In the genomic region with DNA sequence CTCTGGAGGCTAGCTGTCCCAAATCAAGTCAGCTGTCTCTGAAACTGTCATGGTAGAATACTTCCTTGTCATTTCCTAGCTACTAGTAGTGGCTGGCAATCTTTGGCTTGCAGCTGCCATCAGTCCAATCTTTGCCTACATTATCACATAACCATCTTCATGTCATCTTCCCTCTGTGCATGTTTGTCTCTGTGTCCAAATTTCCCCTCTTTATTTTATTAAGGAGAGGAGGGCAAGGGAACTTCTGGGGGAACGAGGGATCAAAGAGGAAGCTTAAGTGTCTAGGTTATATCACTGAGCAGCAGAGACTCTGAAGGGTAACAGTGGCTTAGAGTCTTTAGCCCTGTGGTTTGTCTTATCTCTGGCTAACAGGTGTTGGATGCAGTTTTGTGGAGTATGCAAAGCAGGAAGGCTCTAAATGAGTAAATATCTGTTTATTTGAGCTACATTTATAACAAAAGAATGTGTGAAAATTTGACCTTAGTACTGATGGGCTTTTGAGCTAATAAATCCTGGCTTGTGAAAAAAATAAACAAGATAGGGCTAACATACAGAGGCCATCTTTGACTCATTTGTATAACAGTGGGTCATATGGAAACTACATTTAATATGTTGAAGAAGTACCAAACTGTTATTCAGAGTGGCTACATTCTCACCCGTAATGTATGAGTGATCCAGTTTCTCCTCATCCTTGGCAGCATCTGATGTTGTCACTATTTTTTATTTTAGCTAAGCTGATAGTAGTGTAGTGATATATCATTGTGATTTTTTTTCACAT, we compare ENCODE assay signal across 1 cellular context.
TF ChIP-seq lines count a peak whose summit lies in the region.

No MANE protein-coding gene starts in this region.

TF ChIP-seq in K562, 482 proteins besides CTCF, POLR2A, EP300 and RAD21 (continued from another document and continues in another):
- TF ChIP-seq, protein P1, sequence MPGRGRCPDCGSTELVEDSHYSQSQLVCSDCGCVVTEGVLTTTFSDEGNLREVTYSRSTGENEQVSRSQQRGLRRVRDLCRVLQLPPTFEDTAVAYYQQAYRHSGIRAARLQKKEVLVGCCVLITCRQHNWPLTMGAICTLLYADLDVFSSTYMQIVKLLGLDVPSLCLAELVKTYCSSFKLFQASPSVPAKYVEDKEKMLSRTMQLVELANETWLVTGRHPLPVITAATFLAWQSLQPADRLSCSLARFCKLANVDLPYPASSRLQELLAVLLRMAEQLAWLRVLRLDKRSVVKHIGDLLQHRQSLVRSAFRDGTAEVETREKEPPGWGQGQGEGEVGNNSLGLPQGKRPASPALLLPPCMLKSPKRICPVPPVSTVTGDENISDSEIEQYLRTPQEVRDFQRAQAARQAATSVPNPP (IDR thresholded peaks at IDR 0.05; ENCODE audit: borderline replicate concordance, insufficient read depth, insufficient read length): no peak
- TF ChIP-seq OTX1 (CRISPR knock-in tag; IDR thresholded peaks at IDR 0.05) (no peak), NEUROD1 (IDR thresholded peaks at IDR 0.05; ENCODE audit: borderline replicate concordance, low read depth, low read length, partially characterized antibody) (peak; percentile 35), SMARCC2 (IDR thresholded peaks at IDR 0.05; ENCODE audit: low read depth) (peak; percentile 94), CGGBP1 (CRISPR knock-in tag; IDR thresholded peaks at IDR 0.05) (no peak), ZKSCAN1 (IDR thresholded peaks at IDR 0.05; ENCODE audit: low read depth, low read length) (no peak), ESRRA (IDR thresholded peaks at IDR 0.05; ENCODE audit: borderline replicate concordance, low read depth) (peak; percentile 91; the same call in 1 of the 2 replicates), SMAD2 (IDR thresholded peaks at IDR 0.05; ENCODE audit: low read depth, low read length) (no peak), FIP1L1 (IDR thresholded peaks at IDR 0.05; ENCODE audit: low read depth, low read length, poor library complexity, severe bottlenecking) (no peak), MTA1 (IDR thresholded peaks at IDR 0.05; ENCODE audit: borderline replicate concordance) (peak; percentile 61; the same call in 1 of the 2 replicates), ZNF586 (CRISPR knock-in tag; conservative IDR thresholded peaks at IDR 0.05) (no peak), ZNF780A (CRISPR knock-in tag; IDR thresholded peaks at IDR 0.05) (no peak), NCOA6 (IDR thresholded peaks at IDR 0.05) (no peak), HMG20A (CRISPR knock-in tag; conservative IDR thresholded peaks at IDR 0.05) (no peak), CEBPZ (IDR thresholded peaks at IDR 0.05; ENCODE audit: borderline replicate concordance, low read depth, low read length) (no peak), IFI16 (CRISPR knock-in tag; IDR thresholded peaks at IDR 0.05) (no peak), CCAR2 (IDR thresholded peaks at IDR 0.05; ENCODE audit: low read depth, low read length) (no peak), PML (IDR thresholded peaks at IDR 0.05; ENCODE audit: low read length) (peak; percentile 94), ETV1 (tag; conservative IDR thresholded peaks at IDR 0.05; ENCODE audit: low read depth) (peak; percentile 49), TAF9B (IDR thresholded peaks at IDR 0.05; ENCODE audit: partially characterized antibody) (no peak), MECOM (CRISPR knock-in tag; IDR thresholded peaks at IDR 0.05) (peak; percentile 57; the same call in 1 of the 2 replicates), CHD4 (IDR thresholded peaks at IDR 0.05; ENCODE audit: insufficient read depth, insufficient replicate concordance, low read depth, low read length, poor library complexity, severe bottlenecking) (no peak), KHSRP (IDR thresholded peaks at IDR 0.05) (peak; percentile 64), HMGN3 (IDR thresholded peaks at IDR 0.05; ENCODE audit: borderline replicate concordance, extremely low read depth, insufficient read length, low read depth, low read length) (peak; percentile 76), CHD2 (IDR thresholded peaks at IDR 0.05; ENCODE audit: low read depth, low read length) (no peak), MTA2 (IDR thresholded peaks at IDR 0.05; ENCODE audit: low read depth) (peak; percentile 95), FOXK2 (conservative IDR thresholded peaks at IDR 0.05 in 1 of 2, IDR thresholded peaks at IDR 0.05 in 1 of 2; ENCODE audit: low read depth in 2 of 2) (0 out of 4 replicates have a peak, but pooled peaks of 1 of the 2 experiments have one; percentile 40), FOXM1 (IDR thresholded peaks at IDR 0.05; ENCODE audit: low read depth) (peak; percentile 87), FOXM1 (CRISPR knock-in tag; IDR thresholded peaks at IDR 0.05; ENCODE audit: low read depth) (no peak), SIN3A (IDR thresholded peaks at IDR 0.05; ENCODE audit: borderline replicate concordance in 2 of 2, control insufficient read depth in 1 of 2, low read depth in 2 of 2, low read length in 2 of 2) (no peak), ATF7 (IDR thresholded peaks at IDR 0.05) (peak; percentile 39; the same call in 1 of the 2 replicates), RFX7 (CRISPR knock-in tag; IDR thresholded peaks at IDR 0.05) (no peak), NCOR1 (IDR thresholded peaks at IDR 0.05) (peak; percentile 93), CC2D1A (IDR thresholded peaks at IDR 0.05) (peak; percentile 80; the same call in 1 of the 2 replicates), C11orf30 (IDR thresholded peaks at IDR 0.05; ENCODE audit: low read depth) (no peak), SREBF2 (CRISPR knock-in tag; IDR thresholded peaks at IDR 0.05) (no peak), ZNF124 (CRISPR knock-in tag; IDR thresholded peaks at IDR 0.05) (no peak)
- TF ChIP-seq, protein P2, sequence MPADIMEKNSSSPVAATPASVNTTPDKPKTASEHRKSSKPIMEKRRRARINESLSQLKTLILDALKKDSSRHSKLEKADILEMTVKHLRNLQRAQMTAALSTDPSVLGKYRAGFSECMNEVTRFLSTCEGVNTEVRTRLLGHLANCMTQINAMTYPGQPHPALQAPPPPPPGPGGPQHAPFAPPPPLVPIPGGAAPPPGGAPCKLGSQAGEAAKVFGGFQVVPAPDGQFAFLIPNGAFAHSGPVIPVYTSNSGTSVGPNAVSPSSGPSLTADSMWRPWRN (IDR thresholded peaks at IDR 0.05; ENCODE audit: low read depth): peak; percentile 62
- TF ChIP-seq, protein P3, sequence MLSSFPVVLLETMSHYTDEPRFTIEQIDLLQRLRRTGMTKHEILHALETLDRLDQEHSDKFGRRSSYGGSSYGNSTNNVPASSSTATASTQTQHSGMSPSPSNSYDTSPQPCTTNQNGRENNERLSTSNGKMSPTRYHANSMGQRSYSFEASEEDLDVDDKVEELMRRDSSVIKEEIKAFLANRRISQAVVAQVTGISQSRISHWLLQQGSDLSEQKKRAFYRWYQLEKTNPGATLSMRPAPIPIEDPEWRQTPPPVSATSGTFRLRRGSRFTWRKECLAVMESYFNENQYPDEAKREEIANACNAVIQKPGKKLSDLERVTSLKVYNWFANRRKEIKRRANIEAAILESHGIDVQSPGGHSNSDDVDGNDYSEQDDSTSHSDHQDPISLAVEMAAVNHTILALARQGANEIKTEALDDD (IDR thresholded peaks at IDR 0.05): peak; percentile 81
- TF ChIP-seq, protein P4, sequence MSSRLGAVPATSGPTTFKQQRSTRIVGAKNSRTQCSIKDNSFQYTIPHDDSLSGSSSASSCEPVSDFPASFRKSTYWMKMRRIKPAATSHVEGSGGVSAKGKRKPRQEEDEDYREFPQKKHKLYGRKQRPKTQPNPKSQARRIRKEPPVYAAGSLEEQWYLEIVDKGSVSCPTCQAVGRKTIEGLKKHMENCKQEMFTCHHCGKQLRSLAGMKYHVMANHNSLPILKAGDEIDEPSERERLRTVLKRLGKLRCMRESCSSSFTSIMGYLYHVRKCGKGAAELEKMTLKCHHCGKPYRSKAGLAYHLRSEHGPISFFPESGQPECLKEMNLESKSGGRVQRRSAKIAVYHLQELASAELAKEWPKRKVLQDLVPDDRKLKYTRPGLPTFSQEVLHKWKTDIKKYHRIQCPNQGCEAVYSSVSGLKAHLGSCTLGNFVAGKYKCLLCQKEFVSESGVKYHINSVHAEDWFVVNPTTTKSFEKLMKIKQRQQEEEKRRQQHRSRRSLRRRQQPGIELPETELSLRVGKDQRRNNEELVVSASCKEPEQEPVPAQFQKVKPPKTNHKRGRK (tag; IDR thresholded peaks at IDR 0.05): no peak
- TF ChIP-seq, protein P5, sequence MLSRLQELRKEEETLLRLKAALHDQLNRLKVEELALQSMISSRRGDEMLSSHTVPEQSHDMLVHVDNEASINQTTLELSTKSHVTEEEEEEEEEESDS (CRISPR knock-in tag; IDR thresholded peaks at IDR 0.05): no peak
- TF ChIP-seq, protein P6, sequence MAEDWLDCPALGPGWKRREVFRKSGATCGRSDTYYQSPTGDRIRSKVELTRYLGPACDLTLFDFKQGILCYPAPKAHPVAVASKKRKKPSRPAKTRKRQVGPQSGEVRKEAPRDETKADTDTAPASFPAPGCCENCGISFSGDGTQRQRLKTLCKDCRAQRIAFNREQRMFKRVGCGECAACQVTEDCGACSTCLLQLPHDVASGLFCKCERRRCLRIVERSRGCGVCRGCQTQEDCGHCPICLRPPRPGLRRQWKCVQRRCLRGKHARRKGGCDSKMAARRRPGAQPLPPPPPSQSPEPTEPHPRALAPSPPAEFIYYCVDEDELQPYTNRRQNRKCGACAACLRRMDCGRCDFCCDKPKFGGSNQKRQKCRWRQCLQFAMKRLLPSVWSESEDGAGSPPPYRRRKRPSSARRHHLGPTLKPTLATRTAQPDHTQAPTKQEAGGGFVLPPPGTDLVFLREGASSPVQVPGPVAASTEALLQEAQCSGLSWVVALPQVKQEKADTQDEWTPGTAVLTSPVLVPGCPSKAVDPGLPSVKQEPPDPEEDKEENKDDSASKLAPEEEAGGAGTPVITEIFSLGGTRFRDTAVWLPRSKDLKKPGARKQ (CRISPR knock-in tag; IDR thresholded peaks at IDR 0.05): no peak
- TF ChIP-seq, protein P7, sequence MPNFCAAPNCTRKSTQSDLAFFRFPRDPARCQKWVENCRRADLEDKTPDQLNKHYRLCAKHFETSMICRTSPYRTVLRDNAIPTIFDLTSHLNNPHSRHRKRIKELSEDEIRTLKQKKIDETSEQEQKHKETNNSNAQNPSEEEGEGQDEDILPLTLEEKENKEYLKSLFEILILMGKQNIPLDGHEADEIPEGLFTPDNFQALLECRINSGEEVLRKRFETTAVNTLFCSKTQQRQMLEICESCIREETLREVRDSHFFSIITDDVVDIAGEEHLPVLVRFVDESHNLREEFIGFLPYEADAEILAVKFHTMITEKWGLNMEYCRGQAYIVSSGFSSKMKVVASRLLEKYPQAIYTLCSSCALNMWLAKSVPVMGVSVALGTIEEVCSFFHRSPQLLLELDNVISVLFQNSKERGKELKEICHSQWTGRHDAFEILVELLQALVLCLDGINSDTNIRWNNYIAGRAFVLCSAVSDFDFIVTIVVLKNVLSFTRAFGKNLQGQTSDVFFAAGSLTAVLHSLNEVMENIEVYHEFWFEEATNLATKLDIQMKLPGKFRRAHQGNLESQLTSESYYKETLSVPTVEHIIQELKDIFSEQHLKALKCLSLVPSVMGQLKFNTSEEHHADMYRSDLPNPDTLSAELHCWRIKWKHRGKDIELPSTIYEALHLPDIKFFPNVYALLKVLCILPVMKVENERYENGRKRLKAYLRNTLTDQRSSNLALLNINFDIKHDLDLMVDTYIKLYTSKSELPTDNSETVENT (CRISPR knock-in tag; IDR thresholded peaks at IDR 0.05): no peak
- TF ChIP-seq, protein P8, sequence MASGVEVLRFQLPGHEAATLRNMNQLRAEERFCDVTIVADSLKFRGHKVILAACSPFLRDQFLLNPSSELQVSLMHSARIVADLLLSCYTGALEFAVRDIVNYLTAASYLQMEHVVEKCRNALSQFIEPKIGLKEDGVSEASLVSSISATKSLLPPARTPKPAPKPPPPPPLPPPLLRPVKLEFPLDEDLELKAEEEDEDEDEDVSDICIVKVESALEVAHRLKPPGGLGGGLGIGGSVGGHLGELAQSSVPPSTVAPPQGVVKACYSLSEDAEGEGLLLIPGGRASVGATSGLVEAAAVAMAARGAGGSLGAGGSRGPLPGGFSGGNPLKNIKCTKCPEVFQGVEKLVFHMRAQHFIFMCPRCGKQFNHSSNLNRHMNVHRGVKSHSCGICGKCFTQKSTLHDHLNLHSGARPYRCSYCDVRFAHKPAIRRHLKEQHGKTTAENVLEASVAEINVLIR (CRISPR knock-in tag; IDR thresholded peaks at IDR 0.05): no peak
